20 cellular contexts compared by ENCODE assay signal in genomic region chr4:6369511-6369910, GRCh38.
A peak's percentile ranks its signal among the peaks of the same experiment; 100 is the strongest.
DNase-seq lines count a peak whose midpoint lies in the region; ATAC-seq and TF ChIP-seq lines count a peak whose summit lies in the region.
"Had no signal": no experiment of that assay in that cellular context is flagged by ENCODE, and none has a peak within 500 bp of the region (broad histone marks: within the 10 kb centered on the region; RNA-seq: fewer than 3 reads in every experiment).

No MANE protein-coding gene starts in this region.

- H3K4me3 ChIP-seq in neuronal stem cell (ENCODE audit: low read length in 2 of 2), result no peak overlapping the region
- H3K4me3 ChIP-seq: BLaER1, GM23338, HAP-1 had no signal

- H4K8ac ChIP-seq in neuronal stem cell (ENCODE audit: low read depth, low read length), result no peak overlapping the region

- H2AFZ ChIP-seq in neuronal stem cell (ENCODE audit: low read length), result no peak overlapping the region
- H2AFZ ChIP-seq: GM23338 had no signal

- no CpG with 5 or more reads among the region's 8 CpGs for WGBS in neuronal stem cell (ENCODE audit: extremely low coverage in 2 of 2, insufficient read length in 2 of 2, insufficient replicate concordance in 1 of 2), 2 donors

- no peak overlapping the region for H3K27ac ChIP-seq in neuronal stem cell (replicated peaks; ENCODE audit: low read length)
- H3K27ac ChIP-seq: 22Rv1, BLaER1, C4-2B had no signal

- no peak overlapping the region for H3K14ac ChIP-seq in neuronal stem cell (ENCODE audit: low read length)

- no peaks in the 10 kb centered on the region for H3K9me3 Mint-ChIP-seq in chondrocyte (ENCODE audit: low read depth)
- H3K9me3 Mint-ChIP-seq: CD8-positive, alpha-beta T cell; GM23338; HFFc6 had no signal

- H3K23ac ChIP-seq in neuronal stem cell (ENCODE audit: low read depth, low read length, poor library complexity), result no peak overlapping the region

- no peak overlapping the region for H2BK5ac ChIP-seq in neuronal stem cell (ENCODE audit: low read length)

- no peak overlapping the region for H2BK120ac ChIP-seq in neuronal stem cell (ENCODE audit: low read depth, low read length)

- intact Hi-C loops in Right ventricle myocardium inferior (cut with DNase I) (no loop called here), left ventricle myocardium superior (cut with micrococcal nuclease) (no loop called here)

- H2AK5ac ChIP-seq in neuronal stem cell (ENCODE audit: low read depth, low read length), result no peak overlapping the region

- H3K9ac ChIP-seq in neuronal stem cell (ENCODE audit: low read depth, low read length, poor library complexity), result no peak overlapping the region
- H3K9ac ChIP-seq: BLaER1 had no signal

- H3K4me2 ChIP-seq in neuronal stem cell (ENCODE audit: insufficient read depth, low read length, poor library complexity, severe bottlenecking), result no peak overlapping the region
- H3K4me2 ChIP-seq: BLaER1, GM23338 had no signal

- H3K27ac Mint-ChIP-seq in chondrocyte (ENCODE audit: unreplicated experiment), result no peak overlapping the region
- H3K27ac Mint-ChIP-seq: B cell; CD8-positive, alpha-beta T cell; GM23338; HFFc6 had no signal

- TF ChIP-seq CTCF in chondrocyte (IDR thresholded peaks at IDR 0.05), result no peak

- H2BK15ac ChIP-seq in neuronal stem cell (ENCODE audit: low read length), result no peak overlapping the region

- no peak overlapping the region for H4K91ac ChIP-seq in neuronal stem cell (ENCODE audit: low read depth, low read length, poor library complexity)

- no peaks in the 10 kb centered on the region for H3K9me3 ChIP-seq in neuronal stem cell (replicated peaks in 1 of 2; ENCODE audit: control insufficient read depth in 2 of 2, insufficient read depth in 1 of 2, low read depth in 1 of 2, low read length in 2 of 2)
- H3K9me3 ChIP-seq: BLaER1, Caco-2, HAP-1 had no signal

- H3K4ac ChIP-seq in neuronal stem cell (ENCODE audit: low read length), result no peak overlapping the region

- peaks cover 0 to 58% (median 0%) of the 10 kb centered on the region in 3 experiments for H3K27me3 ChIP-seq in neuronal stem cell (ENCODE audit: control insufficient read depth in 3 of 3, insufficient read depth in 3 of 3, low read depth in 1 of 3, low read length in 3 of 3)
- H3K27me3 ChIP-seq: BLaER1 had no signal

- peaks cover 49% of the 10 kb centered on the region for H3K27me3 Mint-ChIP-seq in chondrocyte (ENCODE audit: low read depth)

- H2BK12ac ChIP-seq in neuronal stem cell (ENCODE audit: low read length), result no peak overlapping the region

- H3K79me1 ChIP-seq in neuronal stem cell (ENCODE audit: low read depth, low read length), result no peaks in the 10 kb centered on the region

- H3K4me1 ChIP-seq in neuronal stem cell (ENCODE audit: control insufficient read depth in 2 of 2, insufficient read depth in 1 of 2, low read depth in 1 of 2, low read length in 2 of 2), result peaks cover 0 to 7% of the 10 kb centered on the region in 2 donors
- H3K4me1 ChIP-seq: Caco-2, HAP-1 had no signal

- ATAC-seq in Right ventricle myocardium inferior (no peak), left ventricle myocardium superior (no peak), HG02973 (IDR thresholded peaks at IDR 0.05; ENCODE audit: unreplicated experiment) (no peak)
- ATAC-seq: CD8-positive, alpha-beta T cell had no signal

- no peaks in the 10 kb centered on the region for H3K36me3 ChIP-seq in neuronal stem cell (replicated peaks in 1 of 2; ENCODE audit: control insufficient read depth in 2 of 2, insufficient read depth in 2 of 2, low read length in 2 of 2)
- H3K36me3 ChIP-seq: BLaER1 had no signal

- no peak overlapping the region for H3K4me3 Mint-ChIP-seq in chondrocyte (ENCODE audit: unreplicated experiment)
- H3K4me3 Mint-ChIP-seq: B cell; CD4-positive, CD25-positive, alpha-beta regulatory T cell; CD8-positive, alpha-beta T cell; GM23338; HFFc6 had no signal

- peak overlapping the region; percentile 44 for H3K18ac ChIP-seq in neuronal stem cell (ENCODE audit: low read length)

- DNase-seq in Right ventricle myocardium inferior (ENCODE audit: missing footprints) (peak; percentile 17), left ventricle myocardium superior (no peak), chondrocyte (ENCODE audit: low spot score) (peak; percentile 59), neuronal stem cell (ENCODE audit: low spot score) (no peak), DMS 273 (lab: John Stamatoyannopoulos, UW; ENCODE audit: unreplicated experiment) (no peak)
- DNase-seq: Caco-2; CD4-positive, CD25-positive, alpha-beta regulatory T cell; CD8-positive, alpha-beta T cell; DMS 273 treated with DMSO at 0.1 percent for 48 hours; DMS79; EL; GF-D8; HFFc6 had no signal

- no peaks in the 10 kb centered on the region for H3K36me3 Mint-ChIP-seq in chondrocyte (ENCODE audit: low read depth)
- H3K36me3 Mint-ChIP-seq: CD4-positive, CD25-positive, alpha-beta regulatory T cell; CD8-positive, alpha-beta T cell had no signal

- H3K4me1 Mint-ChIP-seq in chondrocyte (ENCODE audit: low read depth), result no peaks in the 10 kb centered on the region
- H3K4me1 Mint-ChIP-seq: B cell; CD4-positive, CD25-positive, alpha-beta regulatory T cell had no signal

Comparison
In these comparisons a context has a peak if more than half of its experiments do, and no peak if none do; other contexts are left out.
1. DNase-seq: peak in Right ventricle myocardium inferior (single experiment) and chondrocyte (single experiment); none in left ventricle myocardium superior (single experiment), neuronal stem cell (single experiment) and DMS 273 (single experiment).